Comparison of ENCODE assay signal across 20 cellular contexts in genomic region chr15:90471126-90471525, GRCh38. TPM values are rescaled to one million over a fixed set of nuclear protein-coding genes. Genes with fewer than 3 reads are reported as not detected.
DNase-seq lines count a peak whose midpoint lies in the region; ATAC-seq, FAIRE-seq and TF ChIP-seq lines count a peak whose summit lies in the region.
"Had no signal": no experiment of that assay in that cellular context is flagged by ENCODE, and none has a peak within 500 bp of the region (broad histone marks: within the 10 kb centered on the region; RNA-seq: fewer than 3 reads in every experiment).

No MANE protein-coding gene starts in this region.

- H3K36me3 ChIP-seq in Karpas-422 (ENCODE audit: insufficient read depth, low read length): peaks cover 11% of the 10 kb centered on the region

- H3K4me1 ChIP-seq in Karpas-422 (ENCODE audit: low read length): no peaks in the 10 kb centered on the region
- H3K4me1 ChIP-seq: breast epithelium had no signal

- H3K27ac ChIP-seq in layer of hippocampus (ENCODE audit: low read depth, low read length) (peak overlapping the region; percentile 94), Karpas-422 (ENCODE audit: low read length) (no peak overlapping the region)
- H3K27ac ChIP-seq: VCaP had no signal

- peak overlapping the region; percentile 51 for H3K27ac Mint-ChIP-seq in activated naive CD4-positive, alpha-beta T cell treated with anti-CD3 and anti-CD28 coated beads, Interleukin-2, amount 10 ng/mL, durations not matched to agents 7 days and 5 days
- peak overlapping the region; percentile 71 for H3K27ac Mint-ChIP-seq in activated T-helper 1 cell treated with anti-CD3 and anti-CD28 coated beads, Interleukin-12 subunit alpha, Interleukin-12 subunit beta, Interleukin-2, Interleukin-4 antibody, amounts not matched to agents 30 ng/mL and 10 ng/mL and 1 ng/mL, durations not matched to agents 14 hours and 24 hours and 36 hours
- peak overlapping the region; percentile 56 for H3K27ac Mint-ChIP-seq in stimulated activated naive B cell treated with anti-CD40 and anti-IgM and Interleukin-4, amounts not matched to agents 10 μg/mL and 1 μg/mL and 100 μg/mL, for 72 hours

- peaks cover 54% of the 10 kb centered on the region for H3K36me3 Mint-ChIP-seq in activated naive CD4-positive, alpha-beta T cell treated with anti-CD3 and anti-CD28 coated beads, Interleukin-2, amount 10 ng/mL, durations not matched to agents 7 days and 5 days
- H3K36me3 Mint-ChIP-seq in activated T-helper 1 cell treated with anti-CD3 and anti-CD28 coated beads, Interleukin-12 subunit alpha, Interleukin-12 subunit beta, Interleukin-2, Interleukin-4 antibody, amounts not matched to agents 30 ng/mL and 10 ng/mL and 1 ng/mL, durations not matched to agents 14 hours and 24 hours and 36 hours (ENCODE audit: low read depth): peaks cover 47% of the 10 kb centered on the region
- H3K36me3 Mint-ChIP-seq in stimulated activated naive B cell treated with anti-CD40 and anti-IgM and Interleukin-4, amounts not matched to agents 10 μg/mL and 1 μg/mL and 100 μg/mL, for 72 hours: peaks cover 48 to 70% of the 10 kb centered on the region in 2 donors

- H3K4me3 Mint-ChIP-seq in activated naive CD4-positive, alpha-beta T cell treated with anti-CD3 and anti-CD28 coated beads, Interleukin-2, amount 10 ng/mL, durations not matched to agents 7 days and 5 days: no peak overlapping the region
- H3K4me3 Mint-ChIP-seq in activated T-helper 1 cell treated with anti-CD3 and anti-CD28 coated beads, Interleukin-12 subunit alpha, Interleukin-12 subunit beta, Interleukin-2, Interleukin-4 antibody, amounts not matched to agents 30 ng/mL and 10 ng/mL and 1 ng/mL, durations not matched to agents 14 hours and 24 hours and 36 hours: no peak overlapping the region
- H3K4me3 Mint-ChIP-seq in stimulated activated naive B cell treated with anti-CD40 and anti-IgM and Interleukin-4, amounts not matched to agents 10 μg/mL and 1 μg/mL and 100 μg/mL, for 72 hours: no peak overlapping the region

- no peak for DNase-seq in activated naive CD4-positive, alpha-beta T cell treated with anti-CD3 and anti-CD28 coated beads, Interleukin-2, amount 10 ng/mL, durations not matched to agents 7 days and 5 days
- DNase-seq in activated naive CD4-positive, alpha-beta T cell treated with Interleukin-2 at 50 U/mL for 16 hours: no peak
- DNase-seq in activated T-helper 1 cell treated with anti-CD3 and anti-CD28 coated beads, Interleukin-12 subunit alpha, Interleukin-12 subunit beta, Interleukin-2, Interleukin-4 antibody, amounts not matched to agents 30 ng/mL and 10 ng/mL and 1 ng/mL, durations not matched to agents 14 hours and 24 hours and 36 hours (ENCODE audit: low spot score): no peak
- no peak for DNase-seq in stimulated activated naive B cell treated with anti-CD40 and anti-IgM and Interleukin-4, amounts not matched to agents 10 μg/mL and 1 μg/mL and 100 μg/mL, for 72 hours
- DNase-seq in Karpas-422 (no peak), NCI-H446 treated with DMSO at 0.1 percent for 48 hours (lab: John Stamatoyannopoulos, UW) (no peak), D721Med (ENCODE audit: insufficient read length, low spot score) (no peak)
- DNase-seq: MM.1S; NCI-H187; NCI-H446; retina; stimulated activated CD4-positive, alpha-beta T cell treated with anti-CD3 and anti-CD28 coated beads, Interleukin-15, amount 100 ng/mL, for 24 hours; stimulated activated naive CD8-positive, alpha-beta T cell treated with anti-CD3 and anti-CD28 coated beads, Interleukin-15, Interleukin-2, amounts not matched to agents 100 U/mL and 50 U/mL, for 24 hours; SW 1271 had no signal

- TF ChIP-seq CTCF in D721Med (IDR thresholded peaks at IDR 0.05; ENCODE audit: insufficient read depth, missing control alignments): no peak

- FAIRE-seq in D721Med (lab: Jason Lieb, UNC): no peak
- FAIRE-seq: HepG2 had no signal

- intact Hi-C loops in activated T-helper 1 cell treated with anti-CD3 and anti-CD28 coated beads, Interleukin-12 subunit alpha, Interleukin-12 subunit beta, Interleukin-2, Interleukin-4 antibody, amounts not matched to agents 30 ng/mL and 10 ng/mL and 1 ng/mL, durations not matched to agents 14 hours and 24 hours and 36 hours (cut with micrococcal nuclease): no loop called here

- H3K79me2 ChIP-seq in Karpas-422 (ENCODE audit: low read length): no peaks in the 10 kb centered on the region

- no peaks in the 10 kb centered on the region for H3K9me3 ChIP-seq in Karpas-422 (ENCODE audit: low read length)
- H3K9me3 ChIP-seq: breast epithelium had no signal

- ATAC-seq in stimulated activated naive B cell treated with anti-CD40 and anti-IgM and Interleukin-4, amounts not matched to agents 10 μg/mL and 1 μg/mL and 100 μg/mL, for 72 hours (replicated peaks): no peak
- ATAC-seq: esophagus mucosa; HepG2; left lobe of liver; stimulated activated naive CD8-positive, alpha-beta T cell treated with anti-CD3 and anti-CD28 coated beads, Interleukin-15, Interleukin-2, amounts not matched to agents 100 U/mL and 50 U/mL, for 24 hours had no signal

- H3K9me2 ChIP-seq in Karpas-422 (replicated peaks; ENCODE audit: insufficient read depth, low read length): no peaks in the 10 kb centered on the region

- no peaks in the 10 kb centered on the region for H3K9me3 Mint-ChIP-seq in activated naive CD4-positive, alpha-beta T cell treated with anti-CD3 and anti-CD28 coated beads, Interleukin-2, amount 10 ng/mL, durations not matched to agents 7 days and 5 days
- H3K9me3 Mint-ChIP-seq in activated T-helper 1 cell treated with anti-CD3 and anti-CD28 coated beads, Interleukin-12 subunit alpha, Interleukin-12 subunit beta, Interleukin-2, Interleukin-4 antibody, amounts not matched to agents 30 ng/mL and 10 ng/mL and 1 ng/mL, durations not matched to agents 14 hours and 24 hours and 36 hours: no peaks in the 10 kb centered on the region
- H3K9me3 Mint-ChIP-seq in stimulated activated naive B cell treated with anti-CD40 and anti-IgM and Interleukin-4, amounts not matched to agents 10 μg/mL and 1 μg/mL and 100 μg/mL, for 72 hours: no peaks in the 10 kb centered on the region

- H3K27me3 ChIP-seq in layer of hippocampus (ENCODE audit: control insufficient read depth, insufficient read depth, low read length): no peaks in the 10 kb centered on the region
- no peaks in the 10 kb centered on the region for H3K27me3 ChIP-seq in Karpas-422 (ENCODE audit: low read length)
- H3K27me3 ChIP-seq: breast epithelium had no signal

- peaks cover 15% of the 10 kb centered on the region for H3K4me1 Mint-ChIP-seq in activated naive CD4-positive, alpha-beta T cell treated with anti-CD3 and anti-CD28 coated beads, Interleukin-2, amount 10 ng/mL, durations not matched to agents 7 days and 5 days
- H3K4me1 Mint-ChIP-seq in activated T-helper 1 cell treated with anti-CD3 and anti-CD28 coated beads, Interleukin-12 subunit alpha, Interleukin-12 subunit beta, Interleukin-2, Interleukin-4 antibody, amounts not matched to agents 30 ng/mL and 10 ng/mL and 1 ng/mL, durations not matched to agents 14 hours and 24 hours and 36 hours (ENCODE audit: low read depth): peaks cover 20% of the 10 kb centered on the region
- peaks cover 4 to 12% of the 10 kb centered on the region in 2 donors for H3K4me1 Mint-ChIP-seq in stimulated activated naive B cell treated with anti-CD40 and anti-IgM and Interleukin-4, amounts not matched to agents 10 μg/mL and 1 μg/mL and 100 μg/mL, for 72 hours

- CTCF ChIA-PET in activated naive CD4-positive, alpha-beta T cell treated with anti-CD3 and anti-CD28 coated beads, Interleukin-2, amount 10 ng/mL, durations not matched to agents 7 days and 5 days (lab: Charles Lee): no interaction called here

- no peak overlapping the region for H3K4me3 ChIP-seq in Karpas-422 (ENCODE audit: low read length)
- H3K4me3 ChIP-seq: breast epithelium had no signal

- H4K20me1 ChIP-seq in Karpas-422 (ENCODE audit: insufficient read depth, low read depth, low read length): no peaks in the 10 kb centered on the region

- H3K9ac ChIP-seq in Karpas-422 (ENCODE audit: low read length): no peak overlapping the region

- no peaks in the 10 kb centered on the region for H3K27me3 Mint-ChIP-seq in activated naive CD4-positive, alpha-beta T cell treated with anti-CD3 and anti-CD28 coated beads, Interleukin-2, amount 10 ng/mL, durations not matched to agents 7 days and 5 days
- H3K27me3 Mint-ChIP-seq in activated T-helper 1 cell treated with anti-CD3 and anti-CD28 coated beads, Interleukin-12 subunit alpha, Interleukin-12 subunit beta, Interleukin-2, Interleukin-4 antibody, amounts not matched to agents 30 ng/mL and 10 ng/mL and 1 ng/mL, durations not matched to agents 14 hours and 24 hours and 36 hours (ENCODE audit: insufficient read depth): no peaks in the 10 kb centered on the region
- no peaks in the 10 kb centered on the region for H3K27me3 Mint-ChIP-seq in stimulated activated naive B cell treated with anti-CD40 and anti-IgM and Interleukin-4, amounts not matched to agents 10 μg/mL and 1 μg/mL and 100 μg/mL, for 72 hours

- H2AFZ ChIP-seq in Karpas-422 (ENCODE audit: low read length): no peak overlapping the region

- H3K4me2 ChIP-seq in Karpas-422 (ENCODE audit: low read depth, low read length, poor library complexity, severe bottlenecking): no peak overlapping the region

RNA-seq across cellular contexts. Expression of gene CRTC3, which starts 58.6 kb away (rescaled TPM):
- total RNA-seq in activated T-helper 1 cell treated with anti-CD3 and anti-CD28 coated beads, Interleukin-12 subunit alpha, Interleukin-12 subunit beta, Interleukin-2, Interleukin-4 antibody, amounts not matched to agents 30 ng/mL and 10 ng/mL and 1 ng/mL, durations not matched to agents 14 hours and 24 hours and 36 hours: 54.0 and 61.2 TPM in 2 replicates
- total RNA-seq in Karpas-422 (2014; rRNA removed; shearing (Covaris generic); ENCODE audit: low replicate concordance): 27.7 and 39.7 TPM in 2 replicates
